Comparison of ENCODE assay signal across 1 cellular context in genomic region chr4:72553540-72553939, GRCh38.
TF ChIP-seq lines count a peak whose summit lies in the region.

No MANE protein-coding gene starts in this region.

TF ChIP-seq in WTC11, 78 proteins besides CTCF, POLR2A, EP300 and RAD21 (continued from another document):
- TF ChIP-seq ZBTB43 (CRISPR knock-in tag; IDR thresholded peaks at IDR 0.05) (no peak), ZNF232 (CRISPR knock-in tag; IDR thresholded peaks at IDR 0.05) (no peak), ETV6 (CRISPR knock-in tag; IDR thresholded peaks at IDR 0.05) (no peak), ATF6 (CRISPR knock-in tag; IDR thresholded peaks at IDR 0.05) (no peak), ZNF281 (CRISPR knock-in tag; IDR thresholded peaks at IDR 0.05) (no peak), TEAD1 (CRISPR knock-in tag; IDR thresholded peaks at IDR 0.05) (no peak)
